In the genomic region with DNA sequence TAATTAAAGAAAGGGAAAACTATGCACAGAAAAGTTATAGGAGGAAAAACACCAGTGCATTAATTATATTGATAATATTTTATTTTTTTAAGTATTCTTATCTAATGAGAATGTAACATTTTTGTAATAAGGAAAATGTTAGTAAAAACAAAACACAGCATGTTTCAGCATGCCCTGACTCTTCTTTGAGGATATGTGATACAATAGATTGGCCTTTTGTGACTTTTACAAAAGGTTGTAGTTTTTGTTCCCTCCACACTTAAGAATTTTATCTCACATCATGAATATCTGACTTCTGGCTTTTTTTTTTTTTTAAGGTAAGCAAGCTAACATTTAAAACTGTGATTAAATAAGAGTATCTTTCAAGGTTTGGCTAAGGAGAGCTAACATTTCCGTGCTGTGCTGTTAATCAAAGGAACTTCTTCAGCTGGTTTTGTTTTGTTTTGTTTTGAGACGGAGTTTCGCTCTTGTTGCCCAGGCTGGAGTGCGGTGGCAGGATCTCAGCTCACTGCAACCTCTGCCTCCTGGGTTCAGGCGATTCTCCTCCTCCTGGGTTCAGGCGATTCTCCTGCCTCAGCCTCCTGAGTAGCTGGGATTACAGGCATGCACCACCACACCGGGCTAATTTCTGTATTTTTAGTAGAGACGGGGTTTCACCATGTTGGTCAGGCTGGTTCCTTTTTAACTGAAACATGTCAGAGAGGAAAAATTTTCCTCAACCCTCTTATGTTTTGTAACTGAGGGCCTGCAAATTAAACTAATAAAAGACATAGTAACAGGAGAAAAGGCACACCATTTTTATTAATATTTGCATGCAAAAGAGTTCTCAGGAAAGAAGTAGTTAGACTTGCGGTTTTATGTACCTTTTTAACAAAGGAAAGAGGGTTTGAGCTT, we compare ENCODE assay signal across 12 cellular contexts. TPM values are rescaled to one million over a fixed set of nuclear protein-coding genes. Genes with fewer than 3 reads are reported as not detected.
DNase-seq lines count a peak whose midpoint lies in the region; ATAC-seq, FAIRE-seq and TF ChIP-seq lines count a peak whose summit lies in the region.
"Had no signal": no experiment of that assay in that cellular context is flagged by ENCODE, and none has a peak within 500 bp of the region (broad histone marks: within the 10 kb centered on the region; RNA-seq: fewer than 3 reads in every experiment).

No MANE protein-coding gene starts in this region.

- H3K4me3 Mint-ChIP-seq in HFFc6, result peak overlapping the region; percentile 65
- peak overlapping the region; percentile 72 for H3K4me3 Mint-ChIP-seq in activated CD4-positive, alpha-beta memory T cell treated with anti-CD3 and anti-CD28 coated beads, Interleukin-2, amount 10 ng/mL, durations not matched to agents 7 days and 5 days

- peaks cover 11% of the 10 kb centered on the region for H3K27me3 Mint-ChIP-seq in HFFc6 (ENCODE audit: insufficient read depth)
- H3K27me3 Mint-ChIP-seq in activated CD4-positive, alpha-beta memory T cell treated with anti-CD3 and anti-CD28 coated beads, Interleukin-2, amount 10 ng/mL, durations not matched to agents 7 days and 5 days, result no peaks in the 10 kb centered on the region

- no peak overlapping the region for H3K4me2 ChIP-seq in DND-41 (ENCODE audit: insufficient read depth, low read length)

- no peaks in the 10 kb centered on the region for H4K20me1 ChIP-seq in DND-41 (ENCODE audit: insufficient read depth, low read length)

- H3K9me3 Mint-ChIP-seq in HFFc6, result peaks cover 6% of the 10 kb centered on the region
- peaks cover 29% of the 10 kb centered on the region for H3K9me3 Mint-ChIP-seq in activated CD4-positive, alpha-beta memory T cell treated with anti-CD3 and anti-CD28 coated beads, Interleukin-2, amount 10 ng/mL, durations not matched to agents 7 days and 5 days

- CTCF ChIA-PET in activated CD4-positive, alpha-beta memory T cell treated with anti-CD3 and anti-CD28 coated beads, Interleukin-2, amount 10 ng/mL, durations not matched to agents 7 days and 5 days (lab: Charles Lee), result interaction anchor here (1.1 to 1.7 kb wide), 3 partner anchors 31 to 33 kb away, joined by 3 to 7 read pairs (median 4); no protein-coding TSS in a partner anchor

- H3K36me3 Mint-ChIP-seq in HFFc6 (ENCODE audit: low read depth), result peaks cover 6% of the 10 kb centered on the region; the same call in 1 of the 2 replicates
- peaks cover 54% of the 10 kb centered on the region for H3K36me3 Mint-ChIP-seq in activated CD4-positive, alpha-beta memory T cell treated with anti-CD3 and anti-CD28 coated beads, Interleukin-2, amount 10 ng/mL, durations not matched to agents 7 days and 5 days (ENCODE audit: low read depth)

- POLR2A ChIA-PET in activated CD4-positive, alpha-beta memory T cell treated with anti-CD3 and anti-CD28 coated beads, Interleukin-2, amount 10 ng/mL, durations not matched to agents 7 days and 5 days (lab: Charles Lee), result interaction anchor here (0.9 to 1.8 kb wide), 7 partner anchors 11 to 199 kb away, joined by 3 to 17 read pairs (median 5); a partner anchor contains a TSS

- 0 out of 2 replicates have a peak, but pooled peaks cover 4% of the 10 kb centered on the region for H3K4me1 Mint-ChIP-seq in HFFc6 (ENCODE audit: low read depth)
- H3K4me1 Mint-ChIP-seq in activated CD4-positive, alpha-beta memory T cell treated with anti-CD3 and anti-CD28 coated beads, Interleukin-2, amount 10 ng/mL, durations not matched to agents 7 days and 5 days, result peaks cover 42% of the 10 kb centered on the region

- no peak for ATAC-seq in DND-41 (ENCODE audit: insufficient read depth, low read depth)
- ATAC-seq: body of pancreas, left cardiac atrium had no signal

- no peaks in the 10 kb centered on the region for H3K79me2 ChIP-seq in DND-41 (ENCODE audit: insufficient read depth, low read length)

- peak overlapping the region; percentile 43; the same call in 1 of the 2 replicates for H2AFZ ChIP-seq in DND-41 (ENCODE audit: low read depth, low read length)

- no peak overlapping the region for H3K27ac Mint-ChIP-seq in HFFc6
- peak overlapping the region; percentile 95 for H3K27ac Mint-ChIP-seq in activated CD4-positive, alpha-beta memory T cell treated with anti-CD3 and anti-CD28 coated beads, Interleukin-2, amount 10 ng/mL, durations not matched to agents 7 days and 5 days

- H3K9me3 ChIP-seq in DND-41 (ENCODE audit: insufficient read depth, low read length, severe bottlenecking), result peaks cover 21% of the 10 kb centered on the region
- peaks cover 0 to 3% of the 10 kb centered on the region in 2 donors for H3K9me3 ChIP-seq in kidney (ENCODE audit: control insufficient read depth in 1 of 2, low read length in 2 of 2)
- H3K9me3 ChIP-seq: body of pancreas had no signal

- H3K4me1 ChIP-seq in DND-41 (ENCODE audit: insufficient read depth, low read length) (peaks cover 31% of the 10 kb centered on the region), kidney (ENCODE audit: control insufficient read depth in 1 of 2, insufficient read depth in 1 of 2, low read depth in 1 of 2, low read length in 2 of 2) (no peaks in the 10 kb centered on the region)
- H3K4me1 ChIP-seq: body of pancreas had no signal

- 0 out of 2 replicates have a peak, but pooled peaks cover 2% of the 10 kb centered on the region for H3K36me3 ChIP-seq in DND-41 (ENCODE audit: insufficient read depth, low read length)
- no peaks in the 10 kb centered on the region for H3K36me3 ChIP-seq in kidney (ENCODE audit: control insufficient read depth in 1 of 2, insufficient read depth in 2 of 2, low read length in 2 of 2)
- no peaks in the 10 kb centered on the region for H3K36me3 ChIP-seq in H7 (replicated peaks; ENCODE audit: control insufficient read depth, insufficient read depth, low read length)

- FAIRE-seq in kidney (lab: Jason Lieb, UNC), result peak; percentile 46

- intact Hi-C loops in kidney (cut with DNase I), result no loop called here

- 0 out of 2 replicates have a peak overlapping the region, but pooled peaks have one; percentile 13 for H3K27ac ChIP-seq in DND-41 (ENCODE audit: low read length)
- H3K27ac ChIP-seq in kidney (ENCODE audit: low read depth in 2 of 2, low read length in 2 of 2), result no peak overlapping the region
- H3K27ac ChIP-seq: body of pancreas, C4-2B had no signal

- DNase-seq in DND-41 (no peak), HFFc6 (no peak), kidney (no peak), NCI-H2171 treated with DMSO at 0.1 percent for 48 hours (lab: John Stamatoyannopoulos, UW) (no peak), H7 (no peak), HPDE6-E6E7 (ENCODE audit: extremely low spot score) (no peak), D341Med (ENCODE audit: low spot score) (no peak)
- peak; percentile 42 for DNase-seq in activated CD4-positive, alpha-beta memory T cell treated with anti-CD3 and anti-CD28 coated beads, Interleukin-2, amount 10 ng/mL, durations not matched to agents 7 days and 5 days
- DNase-seq: body of pancreas, left cardiac atrium, NCI-H1092 had no signal

- H3K4me3 ChIP-seq in DND-41 (ENCODE audit: low read depth in 1 of 2, low read length in 2 of 2) (no peak overlapping the region), kidney (ENCODE audit: low read length in 2 of 2) (no peak overlapping the region), H7 (ENCODE audit: insufficient read depth, low read depth, low read length) (no peak overlapping the region)
- H3K4me3 ChIP-seq: body of pancreas had no signal

- TF ChIP-seq CTCF in DND-41 (IDR thresholded peaks at IDR 0.05; ENCODE audit: borderline replicate concordance, extremely low read depth, low read length, poor library complexity, severe bottlenecking), result no peak
- TF ChIP-seq CTCF in HFFc6 (IDR thresholded peaks at IDR 0.05), result no peak
- no peak for TF ChIP-seq CTCF in kidney (IDR thresholded peaks at IDR 0.05; ENCODE audit: borderline replicate concordance, extremely low read depth, insufficient read depth)

- no peak overlapping the region for H3K9ac ChIP-seq in DND-41 (ENCODE audit: low read depth, low read length)
- H3K9ac ChIP-seq in kidney (ENCODE audit: low read length in 2 of 2), result no peak overlapping the region

- H3K27me3 ChIP-seq in DND-41 (ENCODE audit: insufficient read depth, low read length, poor library complexity), result no peaks in the 10 kb centered on the region
- no peaks in the 10 kb centered on the region for H3K27me3 ChIP-seq in H7 (ENCODE audit: control insufficient read depth, insufficient read depth, low read length)
- H3K27me3 ChIP-seq: body of pancreas had no signal

RNA-seq across cellular contexts. Expression of a gene that starts 30.7 kb away (rescaled TPM):
- total RNA-seq in HFFc6 (2021; fragmentation: NEBNext Ultra II Directional; extraction: Animal tissue kit (Norgen Biotek cat#: 25700)), result 10 to 100 TPM in 1 of 6 experiments, 1 to 10 TPM in 5; 7.0 to 10.1 (median 9.1) TPM
- 100 to 1,000 TPM; 152 to 154 TPM for total RNA-seq in activated CD4-positive, alpha-beta memory T cell treated with anti-CD3 and anti-CD28 coated beads, Interleukin-2, amount 10 ng/mL, durations not matched to agents 7 days and 5 days
- total RNA-seq in kidney, result 61.2 TPM
- 19.5 TPM for polyA plus RNA-seq in kidney (ENCODE audit: insufficient read depth, low read depth, low replicate concordance)
- 51.8 and 69.6 TPM in 2 replicates for total RNA-seq in H7 (2014; rRNA removed; shearing (Covaris generic))
